18 cellular contexts compared by ENCODE assay signal in genomic region chr1:1134300-1134961, GRCh38. TPM values are rescaled to one million over a fixed set of nuclear protein-coding genes. Genes with fewer than 3 reads are reported as not detected.
DNase-seq lines count a peak whose midpoint lies in the region; ATAC-seq and TF ChIP-seq lines count a peak whose summit lies in the region.
"Had no signal": no experiment of that assay in that cellular context is flagged by ENCODE, and none has a peak within 500 bp of the region (broad histone marks: within the 10 kb centered on the region; RNA-seq: fewer than 3 reads in every experiment).

No MANE protein-coding gene starts in this region.

- peak overlapping the region; percentile 89 for H2BK15ac ChIP-seq in neuronal stem cell (ENCODE audit: low read length)

- H3K4ac ChIP-seq in neuronal stem cell (ENCODE audit: low read length) = no peak overlapping the region

- no peak overlapping the region for H3K9ac ChIP-seq in BLaER1
- peak overlapping the region in 1 of 2 donors; percentile 40 for H3K9ac ChIP-seq in colonic mucosa (ENCODE audit: low read depth in 2 of 2, low read length in 2 of 2)
- no peak overlapping the region for H3K9ac ChIP-seq in neuronal stem cell (ENCODE audit: low read depth, low read length, poor library complexity)
- H3K9ac ChIP-seq: GM23248 had no signal

- H3K4me2 ChIP-seq in BLaER1 (peak overlapping the region; percentile 98), neuronal stem cell (ENCODE audit: insufficient read depth, low read length, poor library complexity, severe bottlenecking) (no peak overlapping the region)
- H3K4me2 ChIP-seq: A549 had no signal

- no peak overlapping the region for H3K27ac Mint-ChIP-seq in activated CD4-positive, alpha-beta T cell treated with anti-CD3 and anti-CD28 coated beads, Interleukin-2, amount 10 ng/mL, durations not matched to agents 24 days and 14 days
- H3K27ac Mint-ChIP-seq: CD4-positive, CD25-positive, alpha-beta regulatory T cell had no signal

- no CpG with 5 or more reads among the region's 27 CpGs for WGBS in neuronal stem cell (ENCODE audit: extremely low coverage in 2 of 2, insufficient read length in 2 of 2, insufficient replicate concordance in 1 of 2), 2 donors

- no peak overlapping the region for H2AFZ ChIP-seq in neuronal stem cell (ENCODE audit: low read length)
- H2AFZ ChIP-seq: GM23248 had no signal

- H3K9me3 Mint-ChIP-seq in activated CD4-positive, alpha-beta T cell treated with anti-CD3 and anti-CD28 coated beads, Interleukin-2, amount 10 ng/mL, durations not matched to agents 24 days and 14 days = no peaks in the 10 kb centered on the region

- H3K27ac ChIP-seq in BLaER1 (no peak overlapping the region), colonic mucosa (peak overlapping the region; percentile 84), neuronal stem cell (replicated peaks; ENCODE audit: low read length) (no peak overlapping the region)
- H3K27ac ChIP-seq: A549, GM23248 had no signal

- H3K9me3 ChIP-seq in BLaER1 = no peaks in the 10 kb centered on the region
- no peaks in the 10 kb centered on the region for H3K9me3 ChIP-seq in colonic mucosa
- H3K9me3 ChIP-seq in neuronal stem cell (replicated peaks in 1 of 2; ENCODE audit: control insufficient read depth in 2 of 2, insufficient read depth in 1 of 2, low read depth in 1 of 2, low read length in 2 of 2) = no peaks in the 10 kb centered on the region
- H3K9me3 ChIP-seq: A549 had no signal

- no peak overlapping the region for H3K14ac ChIP-seq in neuronal stem cell (ENCODE audit: low read length)

- intact Hi-C loops in colonic mucosa (cut with DNase I) = no loop called here
- intact Hi-C loops in sciatic nerve (cut with DNase I) = no loop called here
- intact Hi-C loops in activated CD4-positive, alpha-beta T cell treated with anti-CD3 and anti-CD28 coated beads, Interleukin-2, amount 10 ng/mL, durations not matched to agents 24 days and 14 days (cut with micrococcal nuclease) = no loop called here

- peaks cover 2% of the 10 kb centered on the region for H3K27me3 Mint-ChIP-seq in activated CD4-positive, alpha-beta T cell treated with anti-CD3 and anti-CD28 coated beads, Interleukin-2, amount 10 ng/mL, durations not matched to agents 24 days and 14 days
- H3K27me3 Mint-ChIP-seq: CD4-positive, CD25-positive, alpha-beta regulatory T cell had no signal

- H3K4me3 ChIP-seq in BLaER1 (0 out of 2 replicates have a peak overlapping the region, but pooled peaks have one; percentile 7), colonic mucosa (no peak overlapping the region), neuronal stem cell (ENCODE audit: low read length in 2 of 2) (no peak overlapping the region)
- H3K4me3 ChIP-seq: A549, GM23248 had no signal

- peak overlapping the region; percentile 55 for H3K23ac ChIP-seq in neuronal stem cell (ENCODE audit: low read depth, low read length, poor library complexity)

- H3K18ac ChIP-seq in neuronal stem cell (ENCODE audit: low read length) = peak overlapping the region; percentile 48

- no peaks in the 10 kb centered on the region for H4K20me1 ChIP-seq in BLaER1

- ATAC-seq in GM18858 (IDR thresholded peaks at IDR 0.05; ENCODE audit: unreplicated experiment) (no peak), sciatic nerve (no peak)
- ATAC-seq: HCT116 had no signal

- no peak overlapping the region for H4K91ac ChIP-seq in neuronal stem cell (ENCODE audit: low read depth, low read length, poor library complexity)

- peaks cover 2% of the 10 kb centered on the region for H3K79me1 ChIP-seq in neuronal stem cell (ENCODE audit: low read depth, low read length)

- H2BK5ac ChIP-seq in neuronal stem cell (ENCODE audit: low read length) = no peak overlapping the region

- no peak overlapping the region for H2BK120ac ChIP-seq in neuronal stem cell (ENCODE audit: low read depth, low read length)

- H3K4me1 ChIP-seq in BLaER1 = peaks cover 79% of the 10 kb centered on the region
- H3K4me1 ChIP-seq in colonic mucosa = peaks cover 19% of the 10 kb centered on the region
- H3K4me1 ChIP-seq in neuronal stem cell (ENCODE audit: control insufficient read depth in 2 of 2, insufficient read depth in 1 of 2, low read depth in 1 of 2, low read length in 2 of 2) = no peaks in the 10 kb centered on the region
- H3K4me1 ChIP-seq: A549 had no signal

- H4K8ac ChIP-seq in neuronal stem cell (ENCODE audit: low read depth, low read length) = no peak overlapping the region

- H3K27me3 ChIP-seq in BLaER1 = no peaks in the 10 kb centered on the region
- H3K27me3 ChIP-seq in colonic mucosa = no peaks in the 10 kb centered on the region
- H3K27me3 ChIP-seq in neuronal stem cell (ENCODE audit: control insufficient read depth in 3 of 3, insufficient read depth in 3 of 3, low read depth in 1 of 3, low read length in 3 of 3) = peaks cover 0 to 24% (median 20%) of the 10 kb centered on the region in 3 experiments

- no peak overlapping the region for H3K4me3 Mint-ChIP-seq in activated CD4-positive, alpha-beta T cell treated with anti-CD3 and anti-CD28 coated beads, Interleukin-2, amount 10 ng/mL, durations not matched to agents 24 days and 14 days

- no peak overlapping the region for H2BK12ac ChIP-seq in neuronal stem cell (ENCODE audit: low read length)

- H3K36me3 ChIP-seq in BLaER1 (no peaks in the 10 kb centered on the region), colonic mucosa (no peaks in the 10 kb centered on the region), neuronal stem cell (replicated peaks in 1 of 2; ENCODE audit: control insufficient read depth in 2 of 2, insufficient read depth in 2 of 2, low read length in 2 of 2) (no peaks in the 10 kb centered on the region)

- TF ChIP-seq CTCF in colonic mucosa (IDR thresholded peaks at IDR 0.05) = no peak

- H3K4me1 Mint-ChIP-seq in activated CD4-positive, alpha-beta T cell treated with anti-CD3 and anti-CD28 coated beads, Interleukin-2, amount 10 ng/mL, durations not matched to agents 24 days and 14 days = peaks cover 17% of the 10 kb centered on the region

- no peaks in the 10 kb centered on the region for H3K36me3 Mint-ChIP-seq in activated CD4-positive, alpha-beta T cell treated with anti-CD3 and anti-CD28 coated beads, Interleukin-2, amount 10 ng/mL, durations not matched to agents 24 days and 14 days (ENCODE audit: low read depth)
- H3K36me3 Mint-ChIP-seq: CD4-positive, CD25-positive, alpha-beta regulatory T cell had no signal

- H2AK5ac ChIP-seq in neuronal stem cell (ENCODE audit: low read depth, low read length) = peak overlapping the region; percentile 83

- DNase-seq in COR-L47 (lab: John Stamatoyannopoulos, UW) (peak; percentile 11), colonic mucosa (no peak), neuronal stem cell (ENCODE audit: low spot score) (no peak), sciatic nerve (ENCODE audit: low spot score) (no peak)
- no peak for DNase-seq in stimulated activated CD4-positive, alpha-beta T cell treated with anti-CD3 and anti-CD28 coated beads, Interleukin-4, amount 100 ng/mL, for 1 hour
- DNase-seq in activated CD4-positive, alpha-beta T cell treated with anti-CD3 and anti-CD28 coated beads, Interleukin-2, amount 10 ng/mL, durations not matched to agents 24 days and 14 days = no peak
- DNase-seq: Calu3; CD4-positive, CD25-positive, alpha-beta regulatory T cell; DMS 273 treated with DMSO at 0.1 percent for 48 hours; GM23248 had no signal

RNA-seq across cellular contexts. Expression of gene C1orf159, which starts 18.5 kb away (rescaled TPM):
- total RNA-seq in colonic mucosa (10 to 100 TPM; 18.9 to 36.0 TPM), sciatic nerve (12.0 TPM)
- 12.3 TPM for polyA plus RNA-seq in neuronal stem cell (2013, experiment 1 of 2)
- 11.7 TPM for polyA plus RNA-seq in neuronal stem cell (2013, experiment 2 of 2)
- 24.5 and 28.0 TPM in 2 replicates for total RNA-seq in activated CD4-positive, alpha-beta T cell treated with anti-CD3 and anti-CD28 coated beads, Interleukin-2, amount 10 ng/mL, durations not matched to agents 24 days and 14 days

RNA-seq across cellular contexts. Expression of gene TTLL10, which starts 39.2 kb away (rescaled TPM):
- total RNA-seq in colonic mucosa = 1 to 10 TPM in 1 of 2 donors, under 1 TPM in 1; 0.64 to 2.3 TPM
- 1.3 TPM for polyA plus RNA-seq in neuronal stem cell (2013, experiment 1 of 2)
- 1.3 TPM for polyA plus RNA-seq in neuronal stem cell (2013, experiment 2 of 2)
- 0.71 TPM for total RNA-seq in sciatic nerve
- not detected in 2 replicates for total RNA-seq in activated CD4-positive, alpha-beta T cell treated with anti-CD3 and anti-CD28 coated beads, Interleukin-2, amount 10 ng/mL, durations not matched to agents 24 days and 14 days
- total RNA-seq: CD4-positive, CD25-positive, alpha-beta regulatory T cell; Daoy; GM23248; HT1080 had no signal
- polyA plus RNA-seq: A549; AG04450; BJ; CD4-positive, CD25-positive, alpha-beta regulatory T cell; GM23248 had no signal
